In genomic region chr13:95233026-95233635, GRCh38 we compare ENCODE assay signal across 20 cellular contexts.
"Had no signal": no experiment of that assay in that cellular context is flagged by ENCODE, and none has a peak within 500 bp of the region (broad histone marks: within the 10 kb centered on the region; RNA-seq: fewer than 3 reads in every experiment).

No MANE protein-coding gene starts in this region.

- DNase-seq: activated CD4-positive, alpha-beta memory T cell treated with anti-CD3 and anti-CD28 coated beads for 36 hours; activated CD4-positive, CD25-positive, alpha-beta regulatory T cell treated with anti-CD3 and anti-CD28 coated beads, Interleukin-2, amount 50 U/mL, for 72 hours; activated gamma-delta T cell; activated T-cell treated with anti-CD3 and anti-CD28 coated beads, Interleukin-2, amount 50 U/mL, for 48 hours; amygdala; brain microvascular endothelial cell; effector memory CD8-positive, alpha-beta T cell; hypothalamus; left colon; mammary epithelial cell; mucosa of descending colon; naive thymus-derived CD8-positive, alpha-beta T cell; psoas muscle; right lobe of liver; stimulated activated CD4-positive, alpha-beta T cell treated with anti-CD3 and anti-CD28 coated beads, Interleukin-12 subunit alpha, Interleukin-12 subunit beta, amount 100 ng/mL, for 4 hours; stimulated activated naive CD8-positive, alpha-beta T cell treated with anti-CD3 and anti-CD28 coated beads, Interleukin-15, Interleukin-2, amounts not matched to agents 100 U/mL and 50 U/mL, for 24 hours had no signal

- H3K4me3 Mint-ChIP-seq: activated CD4-positive, alpha-beta memory T cell treated with anti-CD3 and anti-CD28 coated beads for 36 hours; activated naive CD8-positive, alpha-beta T cell; effector memory CD8-positive, alpha-beta T cell; naive thymus-derived CD8-positive, alpha-beta T cell; T-helper 2 cell treated with Interferon-gamma antibody and Interleukin-4, amounts not matched to agents 5 μg/mL and 100 μg/mL, for 36 hours; type B pancreatic cell had no signal

- H3K27me3 ChIP-seq: brain microvascular endothelial cell, right lobe of liver, suprapubic skin had no signal

- H3K9me3 ChIP-seq: mucosa of descending colon, psoas muscle, right lobe of liver, suprapubic skin had no signal

- H3K9me3 Mint-ChIP-seq: activated CD4-positive, alpha-beta memory T cell treated with anti-CD3 and anti-CD28 coated beads for 36 hours; effector memory CD8-positive, alpha-beta T cell; naive thymus-derived CD8-positive, alpha-beta T cell; T-helper 2 cell treated with Interferon-gamma antibody and Interleukin-4, amounts not matched to agents 5 μg/mL and 100 μg/mL, for 36 hours; type B pancreatic cell had no signal

- H3K27me3 Mint-ChIP-seq: activated CD4-positive, alpha-beta memory T cell treated with anti-CD3 and anti-CD28 coated beads for 36 hours; activated naive CD8-positive, alpha-beta T cell; effector memory CD8-positive, alpha-beta T cell; naive thymus-derived CD8-positive, alpha-beta T cell; type B pancreatic cell had no signal

- H3K36me3 Mint-ChIP-seq: type B pancreatic cell had no signal

- H3K4me3 ChIP-seq: mucosa of descending colon, psoas muscle, right lobe of liver, suprapubic skin had no signal

- H3K27ac ChIP-seq: brain microvascular endothelial cell, psoas muscle, right lobe of liver, suprapubic skin had no signal

- ATAC-seq: effector memory CD8-positive, alpha-beta T cell; left colon; mucosa of descending colon; naive thymus-derived CD8-positive, alpha-beta T cell; psoas muscle; right lobe of liver; stimulated activated naive CD8-positive, alpha-beta T cell treated with anti-CD3 and anti-CD28 coated beads, Interleukin-15, Interleukin-2, amounts not matched to agents 100 U/mL and 50 U/mL, for 24 hours had no signal

- H3K36me3 ChIP-seq: brain microvascular endothelial cell, right lobe of liver, suprapubic skin had no signal

- H3K4me1 ChIP-seq: psoas muscle, right lobe of liver, suprapubic skin had no signal

- H3K27ac Mint-ChIP-seq: activated CD4-positive, alpha-beta memory T cell treated with anti-CD3 and anti-CD28 coated beads for 36 hours; activated naive CD8-positive, alpha-beta T cell; effector memory CD8-positive, alpha-beta T cell; naive thymus-derived CD8-positive, alpha-beta T cell; T-helper 2 cell treated with Interferon-gamma antibody and Interleukin-4, amounts not matched to agents 5 μg/mL and 100 μg/mL, for 36 hours; type B pancreatic cell had no signal
